ENCODE assay signal across 19 cellular contexts in genomic region chr10:24963646-24964045, GRCh38. TPM values are rescaled to one million over a fixed set of nuclear protein-coding genes. Genes with fewer than 3 reads are reported as not detected.
"Had no signal": no experiment of that assay in that cellular context is flagged by ENCODE, and none has a peak within 500 bp of the region (broad histone marks: within the 10 kb centered on the region; RNA-seq: fewer than 3 reads in every experiment).

No MANE protein-coding gene starts in this region.

- H3K27me3 Mint-ChIP-seq: dendritic cell treated with granulocyte-macrophage colony-stimulating factor and Interleukin-4, amounts not matched to agents 40 ng/mL and 50 ng/mL, for 4 days; progenitor cell of endocrine pancreas had no signal

- H3K27ac Mint-ChIP-seq: activated naive CD4-positive, alpha-beta T cell treated with anti-CD3 and anti-CD28 coated beads, Interleukin-2, amount 50 U/mL, for 72 hours; activated T-helper 1 cell treated with anti-CD3 and anti-CD28 coated beads, Interleukin-12 subunit alpha, Interleukin-12 subunit beta, Interleukin-2, Interleukin-4 antibody, amounts not matched to agents 30 ng/mL and 10 ng/mL and 1 ng/mL, durations not matched to agents 14 hours and 24 hours and 36 hours; dendritic cell treated with granulocyte-macrophage colony-stimulating factor and Interleukin-4, amounts not matched to agents 40 ng/mL and 50 ng/mL, for 4 days; progenitor cell of endocrine pancreas; stimulated activated effector memory CD8-positive, alpha-beta T cell treated with anti-CD3 and anti-CD28 coated beads, Interleukin-12 subunit alpha, Interleukin-12 subunit beta, amount 100 ng/mL, for 72 hours; T-helper 17 cell had no signal

- H3K36me3 ChIP-seq: adrenal gland, left lung, upper lobe of left lung, WERI-Rb-1 had no signal

- H3K27me3 ChIP-seq: adrenal gland, left lung, testis, upper lobe of left lung had no signal

- H3K4me3 Mint-ChIP-seq: activated T-helper 1 cell treated with anti-CD3 and anti-CD28 coated beads, Interleukin-12 subunit alpha, Interleukin-12 subunit beta, Interleukin-2, Interleukin-4 antibody, amounts not matched to agents 30 ng/mL and 10 ng/mL and 1 ng/mL, durations not matched to agents 14 hours and 24 hours and 36 hours; dendritic cell treated with granulocyte-macrophage colony-stimulating factor and Interleukin-4, amounts not matched to agents 40 ng/mL and 50 ng/mL, for 4 days; stimulated activated effector memory CD8-positive, alpha-beta T cell treated with anti-CD3 and anti-CD28 coated beads, Interleukin-12 subunit alpha, Interleukin-12 subunit beta, amount 100 ng/mL, for 72 hours; T-helper 17 cell had no signal

- H3K9me3 Mint-ChIP-seq: activated naive CD4-positive, alpha-beta T cell treated with anti-CD3 and anti-CD28 coated beads, Interleukin-2, amount 50 U/mL, for 72 hours; activated T-helper 1 cell treated with anti-CD3 and anti-CD28 coated beads, Interleukin-12 subunit alpha, Interleukin-12 subunit beta, Interleukin-2, Interleukin-4 antibody, amounts not matched to agents 30 ng/mL and 10 ng/mL and 1 ng/mL, durations not matched to agents 14 hours and 24 hours and 36 hours; dendritic cell treated with granulocyte-macrophage colony-stimulating factor and Interleukin-4, amounts not matched to agents 40 ng/mL and 50 ng/mL, for 4 days; stimulated activated effector memory CD8-positive, alpha-beta T cell treated with anti-CD3 and anti-CD28 coated beads, Interleukin-12 subunit alpha, Interleukin-12 subunit beta, amount 100 ng/mL, for 72 hours had no signal

- FAIRE-seq: endothelial cell of umbilical vein, small intestine had no signal

- DNase-seq: activated gamma-delta T cell treated with Interleukin-2 at 50 U/mL for 16 hours; adrenal gland; effector memory CD4-positive, alpha-beta T cell; hippocampal formation; left lung; right cardiac atrium; stimulated activated CD4-positive, alpha-beta T cell treated with anti-CD3 and anti-CD28 coated beads, Interleukin-4, amount 100 ng/mL, for 1 hour; T-helper 17 cell; testis; upper lobe of left lung; WERI-Rb-1 had no signal

- H3K4me3 ChIP-seq: adrenal gland, left lung, testis, upper lobe of left lung had no signal

- H3K36me3 Mint-ChIP-seq: activated naive CD4-positive, alpha-beta T cell treated with anti-CD3 and anti-CD28 coated beads, Interleukin-2, amount 50 U/mL, for 72 hours; stimulated activated effector memory CD8-positive, alpha-beta T cell treated with anti-CD3 and anti-CD28 coated beads, Interleukin-12 subunit alpha, Interleukin-12 subunit beta, amount 100 ng/mL, for 72 hours had no signal

- H3K4me1 Mint-ChIP-seq: stimulated activated effector memory CD8-positive, alpha-beta T cell treated with anti-CD3 and anti-CD28 coated beads, Interleukin-12 subunit alpha, Interleukin-12 subunit beta, amount 100 ng/mL, for 72 hours; T-helper 17 cell had no signal

- ATAC-seq: right cardiac atrium, T-helper 17 cell had no signal

- H3K9me3 ChIP-seq: adrenal gland, left lung, testis, upper lobe of left lung had no signal

- H3K27ac ChIP-seq: adrenal gland, left lung, testis, upper lobe of left lung, WERI-Rb-1 had no signal

- H3K4me1 ChIP-seq: left lung, upper lobe of left lung had no signal

RNA-seq across cellular contexts. Expression of gene ENKUR, which starts 52.3 kb away (rescaled TPM):
- total RNA-seq: activated T-helper 1 cell treated with anti-CD3 and anti-CD28 coated beads, Interleukin-12 subunit alpha, Interleukin-12 subunit beta, Interleukin-2, Interleukin-4 antibody, amounts not matched to agents 30 ng/mL and 10 ng/mL and 1 ng/mL, durations not matched to agents 14 hours and 24 hours and 36 hours; osteoblast; right cardiac atrium had no signal
- polyA plus RNA-seq: right cardiac atrium had no signal
